In the genomic region with DNA sequence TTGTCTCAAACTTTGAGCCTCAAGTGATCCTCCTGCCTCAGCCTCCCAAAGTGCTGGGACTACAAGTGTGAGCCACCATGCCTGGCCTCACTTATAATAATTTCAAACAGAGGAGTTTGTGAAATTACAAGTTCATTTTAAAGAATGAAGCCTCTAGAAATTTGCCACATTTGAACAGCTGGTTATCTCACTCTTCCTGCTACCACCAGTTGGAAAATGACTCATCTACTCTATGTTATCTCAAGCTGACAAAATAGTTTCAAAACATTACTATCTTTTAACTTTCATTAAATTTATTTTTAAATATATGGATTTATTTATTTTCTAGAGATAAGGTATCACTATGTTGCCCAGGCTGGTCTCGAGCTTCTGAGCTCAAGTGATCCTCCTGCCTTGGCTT, we compare ENCODE assay signal across 25 cellular contexts. TPM values are rescaled to one million over a fixed set of nuclear protein-coding genes. Genes with fewer than 3 reads are reported as not detected.
"Had no signal": no experiment of that assay in that cellular context is flagged by ENCODE, and none has a peak within 500 bp of the region (broad histone marks: within the 10 kb centered on the region; RNA-seq: fewer than 3 reads in every experiment).

No MANE protein-coding gene starts in this region.

- H3K4me3 Mint-ChIP-seq: natural killer cell, neural crest cell, type B pancreatic cell had no signal

- H3K36me3 Mint-ChIP-seq: natural killer cell, type B pancreatic cell had no signal

- H3K27ac ChIP-seq: epithelial cell of prostate, esophagus squamous epithelium, heart left ventricle, ovary, right atrium auricular region, sigmoid colon, suprapubic skin, thyroid gland had no signal

- ATAC-seq: heart left ventricle, left lobe of liver, natural killer cell had no signal

- DNase-seq: effector memory CD4-positive, alpha-beta T cell; esophagus squamous epithelium; heart left ventricle; hypothalamus; islet precursor cell; mammary epithelial cell; natural killer cell; ovary; sigmoid colon; small intestine; stimulated activated CD4-positive, alpha-beta T cell treated with anti-CD3 and anti-CD28 coated beads, Interleukin-2, amount 100 ng/mL, for 48 hours; stimulated activated naive CD4-positive, alpha-beta T cell treated with Interleukin-2 at 50 U/mL for 16 hours; thyroid gland had no signal

- H3K9me3 Mint-ChIP-seq: natural killer cell, type B pancreatic cell had no signal

- H3K9me3 ChIP-seq: esophagus squamous epithelium, heart left ventricle, ovary, right atrium auricular region, sigmoid colon, suprapubic skin, thyroid gland had no signal

- H3K27me3 ChIP-seq: esophagus squamous epithelium, ovary, right atrium auricular region, sigmoid colon, suprapubic skin, thyroid gland had no signal

- H3K36me3 ChIP-seq: esophagus squamous epithelium, ovary, right atrium auricular region, sigmoid colon, suprapubic skin, thyroid gland had no signal

- H3K4me3 ChIP-seq: esophagus squamous epithelium, heart left ventricle, ovary, right atrium auricular region, sigmoid colon, suprapubic skin, thyroid gland had no signal

- H3K4me1 ChIP-seq: esophagus squamous epithelium, heart left ventricle, right atrium auricular region, sigmoid colon, suprapubic skin, thyroid gland had no signal

- H3K27ac Mint-ChIP-seq: natural killer cell, type B pancreatic cell had no signal

RNA-seq across cellular contexts. Expression of gene MYH13, which starts 47.8 kb away (rescaled TPM):
- total RNA-seq: frontal cortex, glomerular endothelial cell, heart left ventricle, left lobe of liver, lower leg skin, mammary epithelial cell, mesenteric fat pad, mononuclear cell, natural killer cell, neural crest cell, ovary, posterior vena cava, right atrium auricular region, sigmoid colon, suprapubic skin, thyroid gland had no signal
- polyA plus RNA-seq: mammary epithelial cell, ovary had no signal
